Comparison of ENCODE assay signal across 9 cellular contexts in the genomic region with DNA sequence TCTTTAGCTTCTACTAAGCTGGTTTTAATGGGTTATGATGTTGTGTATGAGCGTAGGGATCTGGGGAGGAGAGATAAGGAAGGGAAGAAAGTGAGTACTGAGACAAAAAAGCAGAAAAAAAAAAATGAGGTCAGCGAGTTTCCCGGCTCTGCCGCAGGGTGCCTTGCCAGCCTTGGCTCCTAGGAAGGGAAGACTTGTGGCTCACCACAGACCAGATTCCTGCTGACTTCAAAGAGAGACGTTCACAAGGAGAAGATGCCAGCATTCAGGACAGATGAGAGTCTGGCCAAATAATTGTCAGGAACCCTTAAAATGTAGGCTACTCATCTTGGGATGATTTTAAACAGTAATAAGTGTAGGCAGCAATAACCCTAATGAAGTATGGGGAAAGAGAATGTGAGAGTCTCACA. TPM values are rescaled to one million over a fixed set of nuclear protein-coding genes. Genes with fewer than 3 reads are reported as not detected.
DNase-seq lines count a peak whose midpoint lies in the region; ATAC-seq, FAIRE-seq and TF ChIP-seq lines count a peak whose summit lies in the region.
"Had no signal": no experiment of that assay in that cellular context is flagged by ENCODE, and none has a peak within 500 bp of the region (broad histone marks: within the 10 kb centered on the region; RNA-seq: fewer than 3 reads in every experiment).

No MANE protein-coding gene starts in this region.

- no peaks in the 10 kb centered on the region for H3K27me3 ChIP-seq in muscle layer of duodenum (ENCODE audit: low read depth, low read length)

- no peak for TF ChIP-seq POLR2A in erythroblast (IDR thresholded peaks at IDR 0.05; ENCODE audit: low read length)

- peaks cover 9% of the 10 kb centered on the region for H3K4me1 Mint-ChIP-seq in progenitor cell of endocrine pancreas (ENCODE audit: low read depth)

- peak overlapping the region; percentile 79 for H3K27ac ChIP-seq in muscle layer of duodenum (ENCODE audit: low read length)

- peaks cover 16 to 29% of the 10 kb centered on the region in 2 donors for H3K4me1 ChIP-seq in muscle layer of duodenum (ENCODE audit: control insufficient read depth in 1 of 2, insufficient read depth in 2 of 2, low read length in 2 of 2)

- no peak overlapping the region for H3K4me3 ChIP-seq in muscle layer of duodenum (ENCODE audit: low read depth in 1 of 2, low read length in 2 of 2)

- no peaks in the 10 kb centered on the region for H3K9me3 ChIP-seq in muscle layer of duodenum (ENCODE audit: control insufficient read depth in 1 of 2, low read length in 2 of 2)

- peaks cover 0 to 5% of the 10 kb centered on the region in 2 donors for H3K36me3 ChIP-seq in muscle layer of duodenum (ENCODE audit: control insufficient read depth in 1 of 2, insufficient read depth in 2 of 2, low read length in 2 of 2)

- FAIRE-seq in RCC 7860 (lab: Jason Lieb, UNC), result peak; percentile 95

- no peak overlapping the region for H3K4me3 Mint-ChIP-seq in progenitor cell of endocrine pancreas (ENCODE audit: low read depth)

- H3K27me3 Mint-ChIP-seq in progenitor cell of endocrine pancreas, result peaks cover 8% of the 10 kb centered on the region

- no peak for TF ChIP-seq CTCF in progenitor cell of endocrine pancreas (IDR thresholded peaks at IDR 0.05; ENCODE audit: unreplicated experiment)

- DNase-seq in AG08395 (ENCODE audit: low spot score) (peak; percentile 94), RCC 7860 (ENCODE audit: low spot score) (peak; percentile 78), erythroblast (lab: John Stamatoyannopoulos, UW) (peak; percentile 67 to 70), progenitor cell of endocrine pancreas (ENCODE audit: low spot score, unreplicated experiment) (no peak)
- no peak for DNase-seq in stimulated activated CD4-positive, alpha-beta T cell treated with anti-CD3 and anti-CD28 coated beads, Interleukin-15, amount 100 ng/mL, for 24 hours
- DNase-seq in stimulated activated CD4-positive, alpha-beta T cell treated with anti-CD3 and anti-CD28 coated beads, Interleukin-4, amount 100 ng/mL, for 1 hour, result no peak
- DNase-seq: dermis blood vessel endothelial cell had no signal

- no peak overlapping the region for H3K27ac Mint-ChIP-seq in progenitor cell of endocrine pancreas

- no peaks in the 10 kb centered on the region for H3K9me3 Mint-ChIP-seq in progenitor cell of endocrine pancreas (ENCODE audit: low read depth)

- ATAC-seq in GM18909 (IDR thresholded peaks at IDR 0.05; ENCODE audit: poor library complexity, unreplicated experiment), result no peak

- no peaks in the 10 kb centered on the region for H3K36me3 Mint-ChIP-seq in progenitor cell of endocrine pancreas (ENCODE audit: insufficient read depth)

RNA-seq across cellular contexts. Expression of a gene that starts 11.4 kb away (rescaled TPM):
- total RNA-seq in progenitor cell of endocrine pancreas, result 1.9 and 2.7 TPM in 2 replicates

RNA-seq across cellular contexts. Expression of a gene that starts 26.6 kb away (rescaled TPM):
- total RNA-seq in progenitor cell of endocrine pancreas, result 4.1 and 6.0 TPM in 2 replicates

Comparison
In these comparisons a context has a peak if more than half of its experiments do, and no peak if none do; other contexts are left out.
1. DNase-seq: peak in AG08395 (single experiment), RCC 7860 (single experiment) and erythroblast (2 of 2); none in stimulated activated CD4-positive, alpha-beta T cell treated with anti-CD3 and anti-CD28 coated beads, Interleukin-15, amount 100 ng/mL, for 24 hours (single experiment), progenitor cell of endocrine pancreas (single experiment) and stimulated activated CD4-positive, alpha-beta T cell treated with anti-CD3 and anti-CD28 coated beads, Interleukin-4, amount 100 ng/mL, for 1 hour (single experiment).